ENCODE assay signal across 1 cellular context in the genomic region with DNA sequence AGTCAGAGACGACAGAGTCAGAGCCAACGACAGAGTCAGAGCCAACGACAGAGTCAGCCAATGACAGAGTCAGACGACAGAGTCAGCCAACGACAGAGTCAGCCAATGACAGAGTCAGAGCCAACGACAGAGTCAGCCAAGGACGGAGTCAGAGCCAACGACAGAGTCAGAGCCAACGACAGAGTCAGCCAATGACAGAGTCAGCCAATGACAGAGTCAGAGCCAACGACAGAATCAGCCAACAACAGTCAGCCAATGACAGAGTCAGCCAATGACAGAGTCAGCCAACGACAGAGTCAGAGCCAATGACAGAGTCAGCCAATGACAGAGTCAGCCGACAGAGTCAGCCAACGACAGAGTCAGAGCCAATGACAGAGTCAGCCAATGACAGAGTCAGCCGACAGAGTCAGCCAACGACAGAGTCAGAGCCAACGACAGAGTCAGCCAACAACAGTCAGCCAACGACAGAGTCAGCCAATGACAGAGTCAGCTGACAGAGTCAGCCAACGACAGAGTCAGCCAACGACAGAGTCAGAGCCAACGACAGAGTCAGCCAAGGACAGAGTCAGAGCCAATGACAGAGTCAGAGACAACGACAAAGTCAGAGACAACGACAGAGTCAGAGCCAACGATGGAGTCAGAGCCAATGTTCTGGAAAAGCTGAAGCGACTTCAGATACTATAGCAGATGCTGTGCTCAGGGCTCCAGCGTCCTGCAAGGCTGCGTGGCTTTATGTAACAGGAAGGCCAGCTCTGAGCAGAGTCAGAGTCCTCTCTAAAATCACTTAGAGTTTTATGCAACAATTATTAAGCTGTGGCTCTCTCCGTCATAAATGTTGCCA. TPM values are rescaled to one million over a fixed set of nuclear protein-coding genes. Genes with fewer than 3 reads are reported as not detected.
"Had no signal": no experiment of that assay in that cellular context is flagged by ENCODE, and none has a peak within 500 bp of the region (broad histone marks: within the 10 kb centered on the region; RNA-seq: fewer than 3 reads in every experiment).

No MANE protein-coding gene starts in this region.

RNA-seq across cellular contexts. Expression of a gene that starts 30.6 kb away (rescaled TPM):
- total RNA-seq: MCF 10A had no signal
